Comparison of ENCODE assay signal across 9 cellular contexts in genomic region chr17:16991349-16992009, GRCh38. TPM values are rescaled to one million over a fixed set of nuclear protein-coding genes. Genes with fewer than 3 reads are reported as not detected.
A peak's percentile ranks its signal among the peaks of the same experiment; 100 is the strongest.
DNase-seq lines count a peak whose midpoint lies in the region; ATAC-seq and TF ChIP-seq lines count a peak whose summit lies in the region.
"Had no signal": no experiment of that assay in that cellular context is flagged by ENCODE, and none has a peak within 500 bp of the region (broad histone marks: within the 10 kb centered on the region; RNA-seq: fewer than 3 reads in every experiment).

No MANE protein-coding gene starts in this region.

- DNase-seq in SIG-M5 treated with dmso at 0.1 percent for 504 hours (lab: John Stamatoyannopoulos, UW; ENCODE audit: unreplicated experiment) (peak; percentile 41), SIG-M5 (lab: John Stamatoyannopoulos, UW) (no peak), NCI-H69 (lab: John Stamatoyannopoulos, UW) (peak; percentile 76), dermis blood vessel endothelial cell (peak; percentile 82), lower lobe of right lung (peak; percentile 92)
- peak; percentile 88 to 89 for DNase-seq in activated CD4-positive, alpha-beta T cell treated with anti-CD3 and anti-CD28 coated beads, Interleukin-2, amount 50 U/mL, for 48 hours
- DNase-seq in stimulated activated CD8-positive, alpha-beta memory T cell treated with anti-CD3 and anti-CD28 coated beads, Interleukin-12 subunit alpha, Interleukin-12 subunit beta, amount 100 ng/mL, for 24 hours (ENCODE audit: extremely low read depth), result peak; percentile 41

- H3K4me3 ChIP-seq in lower lobe of right lung, result no peak overlapping the region

- no peaks in the 10 kb centered on the region for H3K27me3 ChIP-seq in lower lobe of right lung (ENCODE audit: low read depth)

- no peaks in the 10 kb centered on the region for H3K36me3 ChIP-seq in lower lobe of right lung

- no peaks in the 10 kb centered on the region for H3K9me3 ChIP-seq in lower lobe of right lung

- no peak overlapping the region for H3K27ac ChIP-seq in lower lobe of right lung

- TF ChIP-seq CTCF in lower lobe of right lung (IDR thresholded peaks at IDR 0.05), result peak; percentile 85

- peaks cover 29% of the 10 kb centered on the region for H3K4me1 ChIP-seq in lower lobe of right lung

- intact Hi-C loops in lower lobe of right lung (cut with DNase I), result no loop called here

- peak; percentile 72 to 82 for ATAC-seq in lower lobe of right lung
- ATAC-seq in GM18868 (IDR thresholded peaks at IDR 0.05; ENCODE audit: unreplicated experiment), result no peak

RNA-seq across cellular contexts. Expression of gene TNFRSF13B, which starts 19.6 kb away (rescaled TPM):
- total RNA-seq in dermis blood vessel endothelial cell, result not detected in 2 replicates
- total RNA-seq in lower lobe of right lung, result 0.27 TPM
- total RNA-seq: temporal lobe had no signal

RNA-seq across cellular contexts. Expression of gene MPRIP, which starts 50.8 kb away (rescaled TPM):
- total RNA-seq in dermis blood vessel endothelial cell (105 and 175 TPM in 2 replicates), lower lobe of right lung (232 TPM)
